ENCODE assay signal across 8 cellular contexts in the genomic region with DNA sequence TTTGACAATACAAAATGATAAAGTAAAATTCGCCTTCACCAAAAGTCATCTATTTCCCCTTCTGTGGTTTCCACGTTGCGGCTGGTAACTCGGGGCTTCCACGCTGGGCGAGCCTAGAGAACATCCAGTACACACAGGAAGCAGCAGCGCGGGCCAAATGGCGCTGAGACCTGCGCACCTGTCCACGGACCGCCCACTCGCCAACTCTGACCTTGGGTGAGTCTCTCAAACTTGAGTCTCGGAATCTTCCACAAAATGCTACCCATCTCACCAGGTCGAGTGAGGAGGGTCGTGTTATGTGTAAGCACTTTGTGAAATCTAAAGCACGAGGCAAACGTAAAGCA. TPM values are rescaled to one million over a fixed set of nuclear protein-coding genes. Genes with fewer than 3 reads are reported as not detected.
DNase-seq lines count a peak whose midpoint lies in the region; ATAC-seq, FAIRE-seq and TF ChIP-seq lines count a peak whose summit lies in the region.

No MANE protein-coding gene starts in this region.

- no peaks in the 10 kb centered on the region for H3K27me3 ChIP-seq in astrocyte (ENCODE audit: insufficient read depth, low read length)

- peaks cover 8% of the 10 kb centered on the region for H3K79me2 ChIP-seq in astrocyte (ENCODE audit: insufficient read depth, low read length)

- peak overlapping the region; percentile 86 for H3K4me3 ChIP-seq in astrocyte (ENCODE audit: insufficient read depth, low read depth, low read length)

- H3K4me1 Mint-ChIP-seq in astrocyte (ENCODE audit: low read depth, unreplicated experiment) = peaks cover 18% of the 10 kb centered on the region

- peak overlapping the region; percentile 67 for H3K27ac ChIP-seq in astrocyte (ENCODE audit: low read depth, low read length)

- no peak overlapping the region for H3K27ac Mint-ChIP-seq in astrocyte (ENCODE audit: unreplicated experiment)

- peaks cover 20% of the 10 kb centered on the region for H3K4me1 ChIP-seq in astrocyte (ENCODE audit: insufficient read depth, low read length)

- H3K4me2 ChIP-seq in astrocyte (ENCODE audit: low read length) = peak overlapping the region; percentile 96

- no peak overlapping the region for H3K4me3 Mint-ChIP-seq in astrocyte (ENCODE audit: unreplicated experiment)

- no peaks in the 10 kb centered on the region for H3K36me3 Mint-ChIP-seq in astrocyte (ENCODE audit: low read depth, unreplicated experiment)

- no peak for TF ChIP-seq CTCF in astrocyte (IDR thresholded peaks at IDR 0.05; ENCODE audit: insufficient read depth, low read depth, low read length)

- H3K9me3 ChIP-seq in astrocyte (ENCODE audit: insufficient read depth, low read depth, low read length) = no peaks in the 10 kb centered on the region

- no peaks in the 10 kb centered on the region for H3K27me3 Mint-ChIP-seq in astrocyte (ENCODE audit: low read depth, unreplicated experiment)

- H3K36me3 ChIP-seq in astrocyte (ENCODE audit: insufficient read depth, low read length) = no peaks in the 10 kb centered on the region

- peak; percentile 81 for DNase-seq in DMS79 treated with DMSO at 0.1 percent for 48 hours (lab: John Stamatoyannopoulos, UW)
- DNase-seq in SW480 (ENCODE audit: low spot score) = peak; percentile 67
- no peak for DNase-seq in astrocyte (ENCODE audit: low read depth)
- peak; percentile 41 for DNase-seq in kidney glomerular epithelial cell (lab: John Stamatoyannopoulos, UW)
- DNase-seq in stimulated activated CD8-positive, alpha-beta memory T cell treated with anti-CD3 and anti-CD28 coated beads, Interleukin-15, amount 100 ng/mL, for 24 hours (ENCODE audit: low read depth) = peak; percentile 27
- DNase-seq in COLO829 (ENCODE audit: low spot score) = no peak

- H4K20me1 ChIP-seq in astrocyte (ENCODE audit: insufficient read depth, low read length) = no peaks in the 10 kb centered on the region

- ATAC-seq in GM21526 (IDR thresholded peaks at IDR 0.05; ENCODE audit: low FRiP score, unreplicated experiment) = peak; percentile 32

- FAIRE-seq in astrocyte (lab: Jason Lieb, UNC) = no peak

- TF ChIP-seq RAD21 in Ishikawa (IDR thresholded peaks at IDR 0.05; ENCODE audit: low read depth) = no peak

- H3K9me3 Mint-ChIP-seq in astrocyte (ENCODE audit: unreplicated experiment) = no peaks in the 10 kb centered on the region

- no peak for TF ChIP-seq EP300 in Ishikawa (IDR thresholded peaks at IDR 0.05; ENCODE audit: borderline replicate concordance)

- H3K9ac ChIP-seq in astrocyte (ENCODE audit: low read length) = peak overlapping the region; percentile 79

- H2AFZ ChIP-seq in astrocyte (ENCODE audit: low read depth, low read length) = peak overlapping the region; percentile 86

TF ChIP-seq in Ishikawa, 13 proteins besides CTCF, POLR2A, EP300 and RAD21:
- TF ChIP-seq YY1 (IDR thresholded peaks at IDR 0.05; ENCODE audit: low read depth) (peak; percentile 77), EGR1 (IDR thresholded peaks at IDR 0.05) (peak; percentile 48), CREB1 (IDR thresholded peaks at IDR 0.05; ENCODE audit: low read depth) (no peak), TCF12 (IDR thresholded peaks at IDR 0.05; ENCODE audit: low read depth) (no peak), FOXM1 (IDR thresholded peaks at IDR 0.05; ENCODE audit: borderline replicate concordance, low read depth) (no peak), TEAD4 (IDR thresholded peaks at IDR 0.05) (no peak), ZBTB7A (IDR thresholded peaks at IDR 0.05; ENCODE audit: low read depth) (no peak), TAF1 (IDR thresholded peaks at IDR 0.05; ENCODE audit: low read depth) (peak; percentile 80), NFIC (IDR thresholded peaks at IDR 0.05) (0 out of 2 replicates have a peak, but pooled peaks have one; percentile 17), CEBPB (IDR thresholded peaks at IDR 0.05) (no peak), USF1 (IDR thresholded peaks at IDR 0.05) (no peak)
- TF ChIP-seq, protein P1, sequence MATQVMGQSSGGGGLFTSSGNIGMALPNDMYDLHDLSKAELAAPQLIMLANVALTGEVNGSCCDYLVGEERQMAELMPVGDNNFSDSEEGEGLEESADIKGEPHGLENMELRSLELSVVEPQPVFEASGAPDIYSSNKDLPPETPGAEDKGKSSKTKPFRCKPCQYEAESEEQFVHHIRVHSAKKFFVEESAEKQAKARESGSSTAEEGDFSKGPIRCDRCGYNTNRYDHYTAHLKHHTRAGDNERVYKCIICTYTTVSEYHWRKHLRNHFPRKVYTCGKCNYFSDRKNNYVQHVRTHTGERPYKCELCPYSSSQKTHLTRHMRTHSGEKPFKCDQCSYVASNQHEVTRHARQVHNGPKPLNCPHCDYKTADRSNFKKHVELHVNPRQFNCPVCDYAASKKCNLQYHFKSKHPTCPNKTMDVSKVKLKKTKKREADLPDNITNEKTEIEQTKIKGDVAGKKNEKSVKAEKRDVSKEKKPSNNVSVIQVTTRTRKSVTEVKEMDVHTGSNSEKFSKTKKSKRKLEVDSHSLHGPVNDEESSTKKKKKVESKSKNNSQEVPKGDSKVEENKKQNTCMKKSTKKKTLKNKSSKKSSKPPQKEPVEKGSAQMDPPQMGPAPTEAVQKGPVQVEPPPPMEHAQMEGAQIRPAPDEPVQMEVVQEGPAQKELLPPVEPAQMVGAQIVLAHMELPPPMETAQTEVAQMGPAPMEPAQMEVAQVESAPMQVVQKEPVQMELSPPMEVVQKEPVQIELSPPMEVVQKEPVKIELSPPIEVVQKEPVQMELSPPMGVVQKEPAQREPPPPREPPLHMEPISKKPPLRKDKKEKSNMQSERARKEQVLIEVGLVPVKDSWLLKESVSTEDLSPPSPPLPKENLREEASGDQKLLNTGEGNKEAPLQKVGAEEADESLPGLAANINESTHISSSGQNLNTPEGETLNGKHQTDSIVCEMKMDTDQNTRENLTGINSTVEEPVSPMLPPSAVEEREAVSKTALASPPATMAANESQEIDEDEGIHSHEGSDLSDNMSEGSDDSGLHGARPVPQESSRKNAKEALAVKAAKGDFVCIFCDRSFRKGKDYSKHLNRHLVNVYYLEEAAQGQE (IDR thresholded peaks at IDR 0.05; ENCODE audit: low read depth) = no peak
- TF ChIP-seq, protein P2, sequence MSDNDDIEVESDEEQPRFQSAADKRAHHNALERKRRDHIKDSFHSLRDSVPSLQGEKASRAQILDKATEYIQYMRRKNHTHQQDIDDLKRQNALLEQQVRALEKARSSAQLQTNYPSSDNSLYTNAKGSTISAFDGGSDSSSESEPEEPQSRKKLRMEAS (IDR thresholded peaks at IDR 0.05) = no peak

RNA-seq across cellular contexts. Expression of gene TTF2, which starts 0.8 kb away (rescaled TPM):
- total RNA-seq in astrocyte = 16.6 and 23.4 TPM in 2 replicates

RNA-seq across cellular contexts. Expression of gene CD101, which starts 57.7 kb away (rescaled TPM):
- total RNA-seq in astrocyte = 1.6 and 2.6 TPM in 2 replicates

Comparison
In these comparisons a context has a peak if more than half of its experiments do, and no peak if none do; other contexts are left out.
1. DNase-seq: peak in DMS79 treated with DMSO at 0.1 percent for 48 hours (single experiment), SW480 (single experiment), kidney glomerular epithelial cell (single experiment) and stimulated activated CD8-positive, alpha-beta memory T cell treated with anti-CD3 and anti-CD28 coated beads, Interleukin-15, amount 100 ng/mL, for 24 hours (single experiment); none in astrocyte (single experiment) and COLO829 (single experiment).